ENCODE assay signal across 20 cellular contexts in genomic region chr11:13889566-13890214, GRCh38.
A peak's percentile ranks its signal among the peaks of the same experiment; 100 is the strongest.
DNase-seq lines count a peak whose midpoint lies in the region; ATAC-seq and TF ChIP-seq lines count a peak whose summit lies in the region.
"Had no signal": no experiment of that assay in that cellular context is flagged by ENCODE, and none has a peak within 500 bp of the region (broad histone marks: within the 10 kb centered on the region; RNA-seq: fewer than 3 reads in every experiment).

No MANE protein-coding gene starts in this region.

- intact Hi-C loops in PC-3 (cut with micrococcal nuclease), result no loop called here

- no peaks in the 10 kb centered on the region for H3K36me3 ChIP-seq in PC-3 (ENCODE audit: low read depth, low read length)
- H3K36me3 ChIP-seq: cardiac muscle cell, esophagus muscularis mucosa had no signal

- peaks cover 2% of the 10 kb centered on the region for H3F3A ChIP-seq in PC-3 (ENCODE audit: low read length, unreplicated experiment)

- H3K27me3 ChIP-seq in PC-3 (ENCODE audit: low read length), result no peaks in the 10 kb centered on the region
- H3K27me3 ChIP-seq: cardiac muscle cell, esophagus muscularis mucosa had no signal

- H3K9me2 ChIP-seq in PC-3 (replicated peaks; ENCODE audit: low read length), result no peaks in the 10 kb centered on the region

- no peak overlapping the region for H3K9ac ChIP-seq in PC-3 (ENCODE audit: low read length)
- H3K9ac ChIP-seq: GM23248, KMS-11 had no signal

- no TSS peak for BruUV-seq in PC-3 (replicated peaks; lab: Mats Ljungman, UMichigan)

- POLR2A ChIA-PET in PC-3 (lab: Charles Lee; ENCODE audit: unreplicated experiment), result no interaction called here

- H4K20me1 ChIP-seq in PC-3 (ENCODE audit: low read length), result no peaks in the 10 kb centered on the region

- no peak overlapping the region for H2AFZ ChIP-seq in PC-3 (ENCODE audit: low read length)
- H2AFZ ChIP-seq: GM23248 had no signal

- DNase-seq in NCI-H2107 treated with DMSO at 0.1 percent for 48 hours (lab: John Stamatoyannopoulos, UW; ENCODE audit: unreplicated experiment) (peak; percentile 61), NCI-H2107 (lab: John Stamatoyannopoulos, UW) (no peak), NCI-H2081 treated with DMSO at 0.1 percent for 48 hours (lab: John Stamatoyannopoulos, UW) (peak; percentile 62), PC-3 (peak; percentile 12), retina (peak; percentile 24), dedifferentiated amniotic fluid mesenchymal stem cell (ENCODE audit: extremely low spot score) (no peak), NCI-H446 treated with DMSO at 0.1 percent for 48 hours (lab: John Stamatoyannopoulos, UW) (no peak)
- DNase-seq: activated CD8-positive, alpha-beta T cell treated with anti-CD3 and anti-CD28 coated beads, Interleukin-2, amount 10 ng/mL, durations not matched to agents 7 days and 5 days; activated T-cell treated with anti-CD3 and anti-CD28 coated beads, Interleukin-2, amount 50 U/mL, for 72 hours; GM23248; natural killer cell; psoas muscle; stimulated activated CD4-positive, alpha-beta T cell treated with anti-CD3 and anti-CD28 coated beads, Interleukin-12 subunit alpha, Interleukin-12 subunit beta, amount 100 ng/mL, for 4 hours; stimulated activated naive CD4-positive, alpha-beta T cell treated with Interleukin-2 at 50 U/mL for 16 hours; T-cell had no signal

- no peak overlapping the region for H3K27ac ChIP-seq in PC-3 (ENCODE audit: low read length)
- H3K27ac ChIP-seq: C4-2B, cardiac muscle cell, esophagus muscularis mucosa, GM23248, KMS-11, psoas muscle had no signal

- TF ChIP-seq CTCF in PC-3 (conservative IDR thresholded peaks at IDR 0.05; ENCODE audit: low read depth, low read length), result no peak

- H3K4me3 ChIP-seq in PC-3 (ENCODE audit: low read length), result no peak overlapping the region
- H3K4me3 ChIP-seq: cardiac muscle cell, esophagus muscularis mucosa, GM23248, psoas muscle had no signal

- H3K9me3 ChIP-seq in PC-3 (ENCODE audit: low read length), result no peaks in the 10 kb centered on the region
- H3K9me3 ChIP-seq: esophagus muscularis mucosa, psoas muscle had no signal

- CTCF ChIA-PET in PC-3 (lab: Charles Lee), result no interaction called here

- peaks cover 9% of the 10 kb centered on the region for H3K4me1 ChIP-seq in PC-3 (ENCODE audit: insufficient read depth, low read length)
- H3K4me1 ChIP-seq: esophagus muscularis mucosa, psoas muscle had no signal

- no peak overlapping the region for H3K4me2 ChIP-seq in PC-3 (ENCODE audit: low read length)
- H3K4me2 ChIP-seq: KMS-11 had no signal

- no peaks in the 10 kb centered on the region for H3K79me2 ChIP-seq in PC-3 (ENCODE audit: low read length)

- ATAC-seq in PC-3 (no peak), HG02840 (IDR thresholded peaks at IDR 0.05; ENCODE audit: low FRiP score, unreplicated experiment) (no peak)
- ATAC-seq: activated CD8-positive, alpha-beta T cell treated with anti-CD3 and anti-CD28 coated beads, Interleukin-2, amount 10 ng/mL, durations not matched to agents 7 days and 5 days; activated T-cell treated with anti-CD3 and anti-CD28 coated beads, Interleukin-2, amount 50 U/mL, for 72 hours; natural killer cell; psoas muscle; T-cell had no signal

Comparison
In these comparisons a context has a peak if more than half of its experiments do, and no peak if none do; other contexts are left out.
1. DNase-seq: peak in NCI-H2107 treated with DMSO at 0.1 percent for 48 hours (single experiment), NCI-H2081 treated with DMSO at 0.1 percent for 48 hours (single experiment), PC-3 (single experiment) and retina (single experiment); none in NCI-H2107 (single experiment), dedifferentiated amniotic fluid mesenchymal stem cell (single experiment) and NCI-H446 treated with DMSO at 0.1 percent for 48 hours (single experiment).